1 cellular context compared by ENCODE assay signal in genomic region chr3:52781741-52782140, GRCh38.
TF ChIP-seq lines count a peak whose summit lies in the region.

No MANE protein-coding gene starts in this region.

TF ChIP-seq in H1, 55 proteins besides CTCF, POLR2A, EP300 and RAD21:
- TF ChIP-seq CHD7 (IDR thresholded peaks at IDR 0.05; ENCODE audit: insufficient replicate concordance, low read length) = no peak
- TF ChIP-seq SUZ12 (IDR thresholded peaks at IDR 0.05; ENCODE audit: low read length) = no peak
- no peak for TF ChIP-seq GABPA (IDR thresholded peaks at IDR 0.05; ENCODE audit: borderline replicate concordance, insufficient read depth, low read length)
- TF ChIP-seq RFX5 (IDR thresholded peaks at IDR 0.05; ENCODE audit: borderline replicate concordance, low read depth, low read length) = no peak
- TF ChIP-seq CTBP2 (IDR thresholded peaks at IDR 0.05; ENCODE audit: borderline replicate concordance, insufficient read depth, insufficient read length, low read length) = no peak
- TF ChIP-seq USF2 (IDR thresholded peaks at IDR 0.05; ENCODE audit: low read length) = no peak
- TF ChIP-seq SIX5 (IDR thresholded peaks at IDR 0.05; ENCODE audit: low read depth, low read length) = no peak
- TF ChIP-seq CHD2 (IDR thresholded peaks at IDR 0.05; ENCODE audit: low read length) = no peak
- no peak for TF ChIP-seq PHF8 (conservative IDR thresholded peaks at IDR 0.05; ENCODE audit: low read depth, low read length)
- TF ChIP-seq KDM1A (IDR thresholded peaks at IDR 0.05; ENCODE audit: borderline replicate concordance, low read length) = no peak
- TF ChIP-seq BACH1 (IDR thresholded peaks at IDR 0.05; ENCODE audit: low read length) = no peak
